ENCODE assay signal across 17 cellular contexts in the genomic region with DNA sequence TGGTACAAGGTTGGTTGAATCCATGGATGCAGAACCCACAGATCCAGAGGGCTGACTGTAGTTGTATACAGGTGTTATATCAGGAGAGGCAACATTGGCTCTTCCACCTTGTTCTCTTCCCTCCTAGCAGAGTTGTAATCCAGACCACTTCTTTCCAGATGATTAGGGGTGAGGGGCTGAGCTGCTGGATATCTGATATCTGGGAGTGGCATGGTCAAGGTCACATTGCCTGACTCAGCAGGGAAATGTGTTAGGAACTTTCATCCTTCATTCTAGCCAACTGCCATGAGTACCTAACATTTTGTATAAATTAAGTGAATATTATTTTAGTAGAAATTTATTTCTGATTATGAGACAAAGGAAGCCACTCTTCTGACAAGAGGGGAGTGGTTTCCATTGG. TPM values are rescaled to one million over a fixed set of nuclear protein-coding genes. Genes with fewer than 3 reads are reported as not detected.
DNase-seq lines count a peak whose midpoint lies in the region; ATAC-seq and TF ChIP-seq lines count a peak whose summit lies in the region.
"Had no signal": no experiment of that assay in that cellular context is flagged by ENCODE, and none has a peak within 500 bp of the region (broad histone marks: within the 10 kb centered on the region; RNA-seq: fewer than 3 reads in every experiment).

No MANE protein-coding gene starts in this region.

- H3K27me3 Mint-ChIP-seq in glutamatergic neuron (ENCODE audit: unreplicated experiment) (peaks cover 6% of the 10 kb centered on the region), osteocyte (ENCODE audit: unreplicated experiment) (no peaks in the 10 kb centered on the region)

- H3F3A ChIP-seq in PC-9 (ENCODE audit: insufficient read depth, low read depth) = peaks cover 43% of the 10 kb centered on the region

- 0 out of 2 replicates have a peak, but pooled peaks cover 3% of the 10 kb centered on the region for H4K20me1 ChIP-seq in PC-9 (ENCODE audit: insufficient read depth)

- H3K4me1 Mint-ChIP-seq in glutamatergic neuron (ENCODE audit: low read depth, unreplicated experiment) (peaks cover 44% of the 10 kb centered on the region), osteocyte (ENCODE audit: unreplicated experiment) (peaks cover 52% of the 10 kb centered on the region)
- H3K4me1 Mint-ChIP-seq: CD8-positive, alpha-beta memory T cell had no signal

- H3K9me3 ChIP-seq in PC-9 (ENCODE audit: insufficient read depth, low read depth) = no peaks in the 10 kb centered on the region

- no peak for ATAC-seq in HG02840 (IDR thresholded peaks at IDR 0.05; ENCODE audit: low FRiP score, unreplicated experiment)
- ATAC-seq: GM23338, Right ventricle myocardium inferior had no signal

- POLR2A ChIA-PET in PC-9 (lab: Charles Lee; ENCODE audit: unreplicated experiment) = no interaction called here

- peaks cover 69% of the 10 kb centered on the region for H3K4me1 ChIP-seq in PC-9 (replicated peaks; ENCODE audit: insufficient read depth)

- H3K27me3 ChIP-seq in PC-9 (ENCODE audit: insufficient read depth, low read depth) = no peaks in the 10 kb centered on the region

- peaks cover 25% of the 10 kb centered on the region for H3K36me3 ChIP-seq in PC-9 (ENCODE audit: low read depth)

- peaks cover 6% of the 10 kb centered on the region for H3K36me3 Mint-ChIP-seq in glutamatergic neuron (ENCODE audit: unreplicated experiment)
- peaks cover 58% of the 10 kb centered on the region for H3K36me3 Mint-ChIP-seq in osteocyte (ENCODE audit: unreplicated experiment)
- H3K36me3 Mint-ChIP-seq: CD8-positive, alpha-beta memory T cell had no signal

- no TSS peak for BruUV-seq in PC-9 (replicated peaks; lab: Mats Ljungman, UMichigan)

- CTCF ChIA-PET in PC-9 (lab: Charles Lee) = no interaction called here

- no peaks in the 10 kb centered on the region for H3K9me3 Mint-ChIP-seq in glutamatergic neuron (ENCODE audit: unreplicated experiment)
- no peaks in the 10 kb centered on the region for H3K9me3 Mint-ChIP-seq in osteocyte (ENCODE audit: unreplicated experiment)
- H3K9me3 Mint-ChIP-seq: CD8-positive, alpha-beta memory T cell; GM23338 had no signal

- H3K79me2 ChIP-seq in PC-9 (ENCODE audit: low read depth) = peaks cover 57% of the 10 kb centered on the region

- H3K27ac ChIP-seq in PC-9 = no peak overlapping the region
- H3K27ac ChIP-seq: C4-2B had no signal

- no peaks in the 10 kb centered on the region for H3K9me2 ChIP-seq in PC-9 (ENCODE audit: insufficient read depth)

- intact Hi-C loops in PC-9 (cut with micrococcal nuclease; ENCODE audit: unreplicated experiment) = loop anchor here (5.0 kb wide), 1 partner anchor 137 kb away; no protein-coding TSS in a partner anchor

- 0 out of 2 replicates have a peak overlapping the region, but pooled peaks have one; percentile 22 for H3K4me2 ChIP-seq in PC-9
- H3K4me2 ChIP-seq: GM23338 had no signal

- TF ChIP-seq CTCF in PC-9 (conservative IDR thresholded peaks at IDR 0.05) (no peak), glutamatergic neuron (IDR thresholded peaks at IDR 0.05; ENCODE audit: partially characterized antibody, unreplicated experiment) (no peak), osteocyte (IDR thresholded peaks at IDR 0.05) (no peak)

- no peak overlapping the region for H2AFZ ChIP-seq in PC-9
- H2AFZ ChIP-seq: GM23338 had no signal

- H3K4me3 Mint-ChIP-seq in glutamatergic neuron (ENCODE audit: unreplicated experiment) (peak overlapping the region; percentile 40), osteocyte (ENCODE audit: unreplicated experiment) (no peak overlapping the region)
- H3K4me3 Mint-ChIP-seq: CD8-positive, alpha-beta memory T cell; GM23338 had no signal

- no peak overlapping the region for H3K4me3 ChIP-seq in PC-9
- H3K4me3 ChIP-seq: GM23338 had no signal

- no peak overlapping the region for H3K27ac Mint-ChIP-seq in glutamatergic neuron (ENCODE audit: unreplicated experiment)
- peak overlapping the region; percentile 52 for H3K27ac Mint-ChIP-seq in osteocyte (ENCODE audit: unreplicated experiment)
- H3K27ac Mint-ChIP-seq: CD8-positive, alpha-beta memory T cell had no signal

- DNase-seq in Daoy (ENCODE audit: low read depth) = peak; percentile 14
- DNase-seq in PC-9 = no peak
- no peak for DNase-seq in glutamatergic neuron
- DNase-seq in osteocyte (ENCODE audit: extremely low spot score, unreplicated experiment) = no peak
- DNase-seq in Kasumi-1 (lab: John Stamatoyannopoulos, UW) = no peak
- DNase-seq in SHP77 treated with DMSO at 0.1 percent for 48 hours (lab: John Stamatoyannopoulos, UW) = no peak
- DNase-seq: CD8-positive, alpha-beta memory T cell; DMS153; KG1; NCI-H1105 treated with DMSO at 0.1 percent for 48 hours; NCI-H2029 treated with DMSO at 0.1 percent for 48 hours; NCI-H446; NCI-H526 had no signal

RNA-seq across cellular contexts. Expression of gene DAPK1, which starts 7.3 kb away (rescaled TPM):
- 23.9 and 31.3 TPM in 2 replicates for total RNA-seq in Daoy (2014; rRNA removed; shearing (Covaris generic))
- total RNA-seq in PC-9 (2021) (100 and 158 TPM in 2 replicates), glutamatergic neuron (ENCODE audit: unreplicated experiment) (384 TPM), osteocyte (294 and 304 TPM in 2 replicates)
